ENCODE assay signal across 10 cellular contexts in the genomic region with DNA sequence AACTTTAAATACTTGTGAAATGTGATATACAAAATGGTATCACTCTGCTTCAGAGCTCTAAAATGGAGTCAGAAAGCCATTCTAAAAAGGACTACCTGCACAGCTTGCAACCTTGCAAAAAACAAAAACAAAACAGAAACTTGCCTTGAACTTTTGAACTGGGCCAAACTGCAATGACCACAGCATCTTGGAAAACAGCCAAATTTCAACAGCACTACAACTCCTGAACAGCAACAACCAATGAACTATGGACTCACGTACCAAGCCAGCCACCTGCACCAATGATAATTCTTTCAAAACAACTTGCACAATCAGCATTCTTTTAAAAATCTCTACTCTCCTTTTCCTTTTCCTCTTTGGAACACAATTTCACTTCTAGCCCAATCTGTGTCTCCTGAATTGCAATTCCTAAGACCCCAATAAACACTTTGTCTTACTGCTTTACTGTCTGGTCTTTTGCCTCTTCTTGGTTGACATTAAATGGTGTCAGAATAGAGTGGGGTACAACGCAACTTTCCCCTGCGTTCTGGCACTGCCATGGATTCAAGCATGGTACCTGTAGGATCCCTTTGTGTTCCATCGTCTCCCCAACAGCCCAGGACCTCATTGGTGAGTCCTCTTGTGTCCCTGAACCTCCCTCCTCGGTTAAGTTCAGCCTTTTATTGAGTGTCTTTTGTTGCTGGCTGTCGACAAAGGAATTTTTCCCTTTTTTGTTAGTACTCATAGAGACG. TPM values are rescaled to one million over a fixed set of nuclear protein-coding genes. Genes with fewer than 3 reads are reported as not detected.
DNase-seq lines count a peak whose midpoint lies in the region; ATAC-seq and TF ChIP-seq lines count a peak whose summit lies in the region.
"Had no signal": no experiment of that assay in that cellular context is flagged by ENCODE, and none has a peak within 500 bp of the region (broad histone marks: within the 10 kb centered on the region; RNA-seq: fewer than 3 reads in every experiment).

No MANE protein-coding gene starts in this region.

- H3K4me1 Mint-ChIP-seq in activated CD4-positive, alpha-beta memory T cell treated with anti-CD3 and anti-CD28 coated beads for 36 hours (ENCODE audit: low read depth) = peaks cover 6% of the 10 kb centered on the region

- H3K27me3 ChIP-seq in right cardiac atrium (ENCODE audit: control insufficient read depth, insufficient read depth) (no peaks in the 10 kb centered on the region), mammary epithelial cell (ENCODE audit: insufficient read depth, low read length) (no peaks in the 10 kb centered on the region)

- no peaks in the 10 kb centered on the region for H3K36me3 ChIP-seq in mammary epithelial cell (ENCODE audit: insufficient read depth, low read length)

- H3K27ac ChIP-seq in right cardiac atrium (ENCODE audit: low read length) (no peak overlapping the region), mammary epithelial cell (ENCODE audit: insufficient read depth, low read depth, low read length) (no peak overlapping the region)

- WGBS in right cardiac atrium = 74% methylated on average over 7 of the region's 7 CpGs
- WGBS in mammary epithelial cell (ENCODE audit: low coverage, missing lambda C conversion rate) = 38% methylated on average over 7 of the region's 7 CpGs

- DNase-seq in H4 (ENCODE audit: low spot score) (peak; percentile 78), kidney tubule cell (ENCODE audit: low spot score) (peak; percentile 69), right cardiac atrium (no peak), NCI-H2029 (lab: John Stamatoyannopoulos, UW) (no peak), mammary epithelial cell (no peak)
- DNase-seq in activated CD4-positive, alpha-beta memory T cell treated with anti-CD3 and anti-CD28 coated beads for 36 hours = no peak
- DNase-seq: DMS79, IMR-90 had no signal

- H3K4me2 ChIP-seq in mammary epithelial cell (ENCODE audit: insufficient read depth, low read depth, low read length) = no peak overlapping the region

- no peaks in the 10 kb centered on the region for H3K9me3 ChIP-seq in right cardiac atrium (ENCODE audit: control insufficient read depth, low read length)
- no peaks in the 10 kb centered on the region for H3K9me3 ChIP-seq in mammary epithelial cell (replicated peaks; ENCODE audit: insufficient read depth, low read length)

- dilution Hi-C loops in mammary epithelial cell (cut with HindIII; ENCODE audit: low sequenced_read_pairs) = no loop called here

- H3K4me3 ChIP-seq in right cardiac atrium (ENCODE audit: low read length) (no peak overlapping the region), mammary epithelial cell (replicated peaks in 1 of 3; ENCODE audit: insufficient read depth in 1 of 3, low read depth in 2 of 3, low read length in 3 of 3) (no peak overlapping the region)

- no peak overlapping the region for H3K9ac ChIP-seq in mammary epithelial cell (ENCODE audit: insufficient read depth, low read length)

- no TSS peak for BruUV-seq in mammary epithelial cell (replicated peaks; lab: Mats Ljungman, UMichigan)

- ATAC-seq in GM18867 (IDR thresholded peaks at IDR 0.05; ENCODE audit: unreplicated experiment) = peak; percentile 97
- ATAC-seq in HG03565 (IDR thresholded peaks at IDR 0.05; ENCODE audit: unreplicated experiment) = peak; percentile 97
- ATAC-seq in right cardiac atrium = no peak

- in situ Hi-C loops in mammary epithelial cell (cut with MboI; ENCODE audit: low sequenced_read_pairs in 2 of 2) = no loop called here

- intact Hi-C loops in right cardiac atrium (cut with DNase I) (no loop called here), mammary epithelial cell (cut with micrococcal nuclease) (no loop called here)
- intact Hi-C loops in activated CD4-positive, alpha-beta memory T cell treated with anti-CD3 and anti-CD28 coated beads for 36 hours (cut with micrococcal nuclease) = no loop called here

- H2AFZ ChIP-seq in mammary epithelial cell (ENCODE audit: low read depth, low read length) = no peak overlapping the region

- CTCF ChIA-PET in activated CD4-positive, alpha-beta memory T cell treated with anti-CD3 and anti-CD28 coated beads for 36 hours (lab: Charles Lee) = no interaction called here
- CTCF ChIA-PET in mammary epithelial cell (lab: Charles Lee; ENCODE audit: low non-redundant PET) = no interaction called here

- no peaks in the 10 kb centered on the region for H4K20me1 ChIP-seq in mammary epithelial cell (ENCODE audit: insufficient read depth, low read length)

- H3K27ac Mint-ChIP-seq in activated CD4-positive, alpha-beta memory T cell treated with anti-CD3 and anti-CD28 coated beads for 36 hours = no peak overlapping the region

- H3K36me3 Mint-ChIP-seq in activated CD4-positive, alpha-beta memory T cell treated with anti-CD3 and anti-CD28 coated beads for 36 hours = no peaks in the 10 kb centered on the region

- POLR2A ChIA-PET in activated CD4-positive, alpha-beta memory T cell treated with anti-CD3 and anti-CD28 coated beads for 36 hours (lab: Charles Lee) = no interaction called here

- no peak for TF ChIP-seq CTCF in mammary epithelial cell (conservative IDR thresholded peaks at IDR 0.05 in 1 of 2, IDR thresholded peaks at IDR 0.05 in 1 of 2; ENCODE audit: extremely low read depth in 1 of 2, insufficient read depth in 1 of 2, low read depth in 1 of 2, low read length in 2 of 2)

- no peaks in the 10 kb centered on the region for H3K79me2 ChIP-seq in mammary epithelial cell (ENCODE audit: insufficient read depth, low read length)

- no peak overlapping the region for H3K4me3 Mint-ChIP-seq in activated CD4-positive, alpha-beta memory T cell treated with anti-CD3 and anti-CD28 coated beads for 36 hours

- peaks cover 2% of the 10 kb centered on the region for H3K27me3 Mint-ChIP-seq in activated CD4-positive, alpha-beta memory T cell treated with anti-CD3 and anti-CD28 coated beads for 36 hours

- H3K9me3 Mint-ChIP-seq in activated CD4-positive, alpha-beta memory T cell treated with anti-CD3 and anti-CD28 coated beads for 36 hours = peaks cover 6% of the 10 kb centered on the region

- H3K4me1 ChIP-seq in right cardiac atrium (ENCODE audit: control insufficient read depth, insufficient read depth, low read length) (no peaks in the 10 kb centered on the region), mammary epithelial cell (ENCODE audit: insufficient read depth, low read length) (no peaks in the 10 kb centered on the region)

RNA-seq across cellular contexts. Expression of a gene that starts 35.7 kb away (rescaled TPM):
- total RNA-seq in H4 (2014; rRNA removed; shearing (Covaris generic)) = 17.9 and 26.3 TPM in 2 replicates
- 10 to 100 TPM; 33.8 to 42.9 (median 38.1) TPM for total RNA-seq in right cardiac atrium
- 18.5 TPM for polyA plus RNA-seq in right cardiac atrium
- 10 to 100 TPM; 28.0 to 29.0 TPM for total RNA-seq in activated CD4-positive, alpha-beta memory T cell treated with anti-CD3 and anti-CD28 coated beads for 36 hours
- 10 to 100 TPM; 28.2 to 36.3 TPM for total RNA-seq in mammary epithelial cell
- 16.8 TPM for polyA plus RNA-seq in mammary epithelial cell
- 28.5 TPM for polyA minus RNA-seq in mammary epithelial cell

Comparison
In these comparisons a context has a peak if more than half of its experiments do, and no peak if none do; other contexts are left out.
1. ATAC-seq: peak in GM18867 (single experiment) and HG03565 (single experiment); none in right cardiac atrium (0 of 2).
2. DNase-seq: peak in H4 (single experiment) and kidney tubule cell (single experiment); none in right cardiac atrium (0 of 3), NCI-H2029 (single experiment), activated CD4-positive, alpha-beta memory T cell treated with anti-CD3 and anti-CD28 coated beads for 36 hours (single experiment) and mammary epithelial cell (single experiment).